ENCODE assay signal across 25 cellular contexts in genomic region chr6:41818271-41819054, GRCh38. TPM values are rescaled to one million over a fixed set of nuclear protein-coding genes. Genes with fewer than 3 reads are reported as not detected.
DNase-seq lines count a peak whose midpoint lies in the region; ATAC-seq and TF ChIP-seq lines count a peak whose summit lies in the region.
"Had no signal": no experiment of that assay in that cellular context is flagged by ENCODE, and none has a peak within 500 bp of the region (broad histone marks: within the 10 kb centered on the region; RNA-seq: fewer than 3 reads in every experiment).

No MANE protein-coding gene starts in this region.

- peaks cover 6% of the 10 kb centered on the region; the same call in 1 of the 2 replicates for H4K20me1 ChIP-seq in GM23338 (replicated peaks; ENCODE audit: insufficient read depth)

- ATAC-seq in GM23338 (no peak), GM19328 (IDR thresholded peaks at IDR 0.05; ENCODE audit: unreplicated experiment) (no peak), sciatic nerve (no peak)
- ATAC-seq: activated CD8-positive, alpha-beta T cell treated with anti-CD3 and anti-CD28 coated beads, Interleukin-2, amount 10 ng/mL, durations not matched to agents 7 days and 5 days; activated T-cell treated with anti-CD3 and anti-CD28 coated beads, Interleukin-2, amount 50 U/mL, for 72 hours; left cardiac atrium; natural killer cell; T-helper 17 cell had no signal

- H2AFZ ChIP-seq in GM23338, result no peak overlapping the region

- H3K79me2 ChIP-seq in GM23338 (replicated peaks; ENCODE audit: insufficient read depth), result no peaks in the 10 kb centered on the region

- H3K4me1 Mint-ChIP-seq in GM23338 (no peaks in the 10 kb centered on the region; the same call in 2 of the 3 replicates), endothelial cell (ENCODE audit: unreplicated experiment) (peaks cover 4% of the 10 kb centered on the region)
- H3K4me1 Mint-ChIP-seq: activated B cell treated with CpG ODN at 0.5 μM for 24 hours, natural killer cell had no signal

- H3K9me2 ChIP-seq in GM23338 (ENCODE audit: insufficient read depth), result no peaks in the 10 kb centered on the region

- H3K27ac ChIP-seq in GM23338 (ENCODE audit: low read depth) (no peak overlapping the region), WERI-Rb-1 (peak overlapping the region; percentile 63)
- H3K27ac ChIP-seq: prostate gland, stomach, upper lobe of left lung had no signal

- intact Hi-C loops in sciatic nerve (cut with DNase I), result no loop called here

- DNase-seq in GM23338 (ENCODE audit: low spot score) (no peak), MV-4-11 (lab: John Stamatoyannopoulos, UW) (peak; percentile 66), WERI-Rb-1 (peak; percentile 92), iris pigment epithelial cell (ENCODE audit: low read depth) (peak; percentile 67), NCI-H2171 treated with DMSO at 0.1 percent for 48 hours (lab: John Stamatoyannopoulos, UW) (no peak), endothelial cell (ENCODE audit: low spot score) (no peak), sciatic nerve (ENCODE audit: low spot score) (no peak)
- DNase-seq: activated B cell treated with CpG ODN at 0.5 μM for 24 hours; activated CD8-positive, alpha-beta T cell treated with anti-CD3 and anti-CD28 coated beads, Interleukin-2, amount 10 ng/mL, durations not matched to agents 7 days and 5 days; activated naive CD4-positive, alpha-beta T cell treated with anti-CD3 and anti-CD28 coated beads, Interleukin-2, amount 50 U/mL, for 16 hours; activated T-cell treated with anti-CD3 and anti-CD28 coated beads, Interleukin-2, amount 50 U/mL, for 72 hours; COR-L47; left cardiac atrium; natural killer cell; NCI-H2029 treated with DMSO at 0.1 percent for 48 hours; NCI-H510A; small intestine; stimulated activated CD4-positive, alpha-beta T cell treated with anti-CD3 and anti-CD28 coated beads, Interleukin-2, amount 100 ng/mL, for 48 hours; stomach; T-helper 17 cell; upper lobe of left lung had no signal

- H3K36me3 ChIP-seq in GM23338 (ENCODE audit: insufficient read depth), result no peaks in the 10 kb centered on the region
- H3K36me3 ChIP-seq in WERI-Rb-1, result peaks cover 38% of the 10 kb centered on the region
- H3K36me3 ChIP-seq: prostate gland, upper lobe of left lung had no signal

- H3K9me3 Mint-ChIP-seq in GM23338, result no peaks in the 10 kb centered on the region
- no peaks in the 10 kb centered on the region for H3K9me3 Mint-ChIP-seq in endothelial cell (ENCODE audit: unreplicated experiment)
- H3K9me3 Mint-ChIP-seq: activated B cell treated with CpG ODN at 0.5 μM for 24 hours; activated T-cell treated with anti-CD3 and anti-CD28 coated beads, Interleukin-2, amount 50 U/mL, for 72 hours; natural killer cell had no signal

- TF ChIP-seq CTCF in GM23338 (conservative IDR thresholded peaks at IDR 0.05; ENCODE audit: low read depth in 2 of 2) (no peak), WERI-Rb-1 (IDR thresholded peaks at IDR 0.05; ENCODE audit: low read depth, low read length) (no peak), endothelial cell (IDR thresholded peaks at IDR 0.05; ENCODE audit: unreplicated experiment) (no peak)

- no peaks in the 10 kb centered on the region for H3K4me1 ChIP-seq in GM23338 (ENCODE audit: insufficient read depth)
- H3K4me1 ChIP-seq: prostate gland, stomach, upper lobe of left lung had no signal

- H3F3A ChIP-seq in GM23338 (replicated peaks; ENCODE audit: low read depth), result no peaks in the 10 kb centered on the region

- no peaks in the 10 kb centered on the region for H3K36me3 Mint-ChIP-seq in GM23338 (ENCODE audit: low read depth)
- no peaks in the 10 kb centered on the region for H3K36me3 Mint-ChIP-seq in endothelial cell (ENCODE audit: low read depth, unreplicated experiment)
- H3K36me3 Mint-ChIP-seq: natural killer cell had no signal

- no peak overlapping the region for H3K4me3 ChIP-seq in GM23338
- H3K4me3 ChIP-seq in WERI-Rb-1 (ENCODE audit: low read depth, low read length), result peak overlapping the region; percentile 26
- H3K4me3 ChIP-seq: prostate gland, stomach, upper lobe of left lung had no signal

- H3K27ac Mint-ChIP-seq in GM23338 (peak overlapping the region; percentile 68), endothelial cell (ENCODE audit: unreplicated experiment) (no peak overlapping the region)
- H3K27ac Mint-ChIP-seq: activated B cell treated with CpG ODN at 0.5 μM for 24 hours; activated CD8-positive, alpha-beta T cell treated with anti-CD3 and anti-CD28 coated beads, Interleukin-2, amount 10 ng/mL, durations not matched to agents 7 days and 5 days; activated T-cell treated with anti-CD3 and anti-CD28 coated beads, Interleukin-2, amount 50 U/mL, for 72 hours; natural killer cell; T-helper 17 cell had no signal

- H3K27me3 Mint-ChIP-seq in GM23338 (ENCODE audit: insufficient read depth, low read depth, poor library complexity) (peaks cover 3% of the 10 kb centered on the region), endothelial cell (ENCODE audit: unreplicated experiment) (no peaks in the 10 kb centered on the region)
- H3K27me3 Mint-ChIP-seq: activated B cell treated with CpG ODN at 0.5 μM for 24 hours, T-helper 17 cell had no signal

- no peaks in the 10 kb centered on the region for H3K9me3 ChIP-seq in WERI-Rb-1 (ENCODE audit: severe bottlenecking)
- H3K9me3 ChIP-seq: prostate gland, stomach, upper lobe of left lung had no signal

- H3K27me3 ChIP-seq in GM23338 (ENCODE audit: insufficient read depth), result no peaks in the 10 kb centered on the region
- no peaks in the 10 kb centered on the region for H3K27me3 ChIP-seq in WERI-Rb-1 (ENCODE audit: insufficient read depth, low read depth, severe bottlenecking)
- H3K27me3 ChIP-seq: stomach, upper lobe of left lung had no signal

- no peak overlapping the region for H3K4me2 ChIP-seq in GM23338

- H3K4me3 Mint-ChIP-seq in GM23338, result no peak overlapping the region
- H3K4me3 Mint-ChIP-seq in endothelial cell (ENCODE audit: unreplicated experiment), result no peak overlapping the region
- H3K4me3 Mint-ChIP-seq: activated B cell treated with CpG ODN at 0.5 μM for 24 hours; activated CD8-positive, alpha-beta T cell treated with anti-CD3 and anti-CD28 coated beads, Interleukin-2, amount 10 ng/mL, durations not matched to agents 7 days and 5 days; activated T-cell treated with anti-CD3 and anti-CD28 coated beads, Interleukin-2, amount 50 U/mL, for 72 hours; natural killer cell; T-helper 17 cell had no signal

TF ChIP-seq in GM23338, 12 proteins besides CTCF, POLR2A, EP300 and RAD21 (continues in another document):
- no peak for TF ChIP-seq POLR2AphosphoS5 (IDR thresholded peaks at IDR 0.05; ENCODE audit: low read depth)
- TF ChIP-seq EZH2 (IDR thresholded peaks at IDR 0.05; ENCODE audit: low read depth, unreplicated experiment), result no peak
- no peak for TF ChIP-seq STAT1 (IDR thresholded peaks at IDR 0.05; ENCODE audit: unreplicated experiment)
- TF ChIP-seq ZNF331 (CRISPR knock-in tag; IDR thresholded peaks at IDR 0.05; ENCODE audit: low read depth), result no peak

RNA-seq across cellular contexts. Expression of gene TOMM6, which starts 31.0 kb away (rescaled TPM):
- 180 and 195 TPM in 2 replicates for total RNA-seq in GM23338 (2014; rRNA removed; shearing (Covaris generic))
- 357 and 372 TPM in 2 replicates for polyA plus RNA-seq in GM23338 (2016; fragmentation: Nextera tagmentation; extraction: Ambion mirVana)
- total RNA-seq in endothelial cell (ENCODE audit: unreplicated experiment) (167 TPM), sciatic nerve (97.3 TPM)

RNA-seq across cellular contexts. Expression of gene PRICKLE4, which starts 37.9 kb away (rescaled TPM):
- 0.66 and 0.89 TPM in 2 replicates for total RNA-seq in GM23338 (2014; rRNA removed; shearing (Covaris generic))
- polyA plus RNA-seq in GM23338 (2016; fragmentation: Nextera tagmentation; extraction: Ambion mirVana), result 0.42 and 0.48 TPM in 2 replicates
- total RNA-seq in endothelial cell (ENCODE audit: unreplicated experiment), result 20.7 TPM
- total RNA-seq in sciatic nerve, result 9.0 TPM
- total RNA-seq: Daoy, natural killer cell, SK-MEL-5, T-helper 17 cell had no signal

RNA-seq across cellular contexts. Expression of gene FRS3, which starts 38.8 kb away (rescaled TPM):
- 3.3 and 4.9 TPM in 2 replicates for total RNA-seq in GM23338 (2014; rRNA removed; shearing (Covaris generic))
- 1.3 and 2.0 TPM in 2 replicates for polyA plus RNA-seq in GM23338 (2016; fragmentation: Nextera tagmentation; extraction: Ambion mirVana)
- total RNA-seq in endothelial cell (ENCODE audit: unreplicated experiment) (8.8 TPM), sciatic nerve (6.5 TPM)

Comparison
In these comparisons a context has a peak if more than half of its experiments do, and no peak if none do; other contexts are left out.
1. DNase-seq: peak in MV-4-11 (single experiment), WERI-Rb-1 (single experiment) and iris pigment epithelial cell (single experiment); none in GM23338 (single experiment), NCI-H2171 treated with DMSO at 0.1 percent for 48 hours (single experiment), endothelial cell (single experiment) and sciatic nerve (single experiment).